In genomic region chr7:27161721-27162547, GRCh38 we compare ENCODE assay signal across 11 cellular contexts. TPM values are rescaled to one million over a fixed set of nuclear protein-coding genes. Genes with fewer than 3 reads are reported as not detected.
DNase-seq lines count a peak whose midpoint lies in the region; ATAC-seq and TF ChIP-seq lines count a peak whose summit lies in the region.
"Had no signal": no experiment of that assay in that cellular context is flagged by ENCODE, and none has a peak within 500 bp of the region (broad histone marks: within the 10 kb centered on the region; RNA-seq: fewer than 3 reads in every experiment).

No MANE protein-coding gene starts in this region.

- ATAC-seq in upper lobe of right lung, result no peak
- no peak for ATAC-seq in GM18861 (IDR thresholded peaks at IDR 0.05; ENCODE audit: unreplicated experiment)
- ATAC-seq in HG03045 (IDR thresholded peaks at IDR 0.05; ENCODE audit: unreplicated experiment), result no peak
- ATAC-seq in HG02884 (IDR thresholded peaks at IDR 0.05; ENCODE audit: unreplicated experiment), result no peak

- no peaks in the 10 kb centered on the region for H3K9me3 Mint-ChIP-seq in activated naive CD4-positive, alpha-beta T cell treated with anti-CD3 and anti-CD28 coated beads, Interleukin-2, amount 10 ng/mL, durations not matched to agents 7 days and 5 days
- H3K9me3 Mint-ChIP-seq in mesothelial cell of epicardium, result no peaks in the 10 kb centered on the region

- peaks cover 13% of the 10 kb centered on the region for H3K4me1 Mint-ChIP-seq in activated naive CD4-positive, alpha-beta T cell treated with anti-CD3 and anti-CD28 coated beads, Interleukin-2, amount 10 ng/mL, durations not matched to agents 7 days and 5 days
- H3K4me1 Mint-ChIP-seq in mesothelial cell of epicardium, result peaks cover 53% of the 10 kb centered on the region

- no peak for TF ChIP-seq CTCF in ascending aorta (IDR thresholded peaks at IDR 0.05)
- TF ChIP-seq CTCF in mesothelial cell of epicardium (IDR thresholded peaks at IDR 0.05; ENCODE audit: unreplicated experiment), result no peak
- TF ChIP-seq CTCF in upper lobe of right lung (IDR thresholded peaks at IDR 0.05), result no peak

- H3K27me3 Mint-ChIP-seq in activated naive CD4-positive, alpha-beta T cell treated with anti-CD3 and anti-CD28 coated beads, Interleukin-2, amount 10 ng/mL, durations not matched to agents 7 days and 5 days, result peaks cover 99% of the 10 kb centered on the region
- H3K27me3 Mint-ChIP-seq in mesothelial cell of epicardium (ENCODE audit: low read depth), result peaks cover 89% of the 10 kb centered on the region

- no peaks in the 10 kb centered on the region for H3K36me3 ChIP-seq in ascending aorta
- H3K36me3 ChIP-seq in upper lobe of right lung, result no peaks in the 10 kb centered on the region
- H3K36me3 ChIP-seq: heart left ventricle had no signal

- H3K9me3 ChIP-seq in ascending aorta (no peaks in the 10 kb centered on the region), upper lobe of right lung (no peaks in the 10 kb centered on the region)
- H3K9me3 ChIP-seq: heart left ventricle had no signal

- H3K27ac Mint-ChIP-seq in activated naive CD4-positive, alpha-beta T cell treated with anti-CD3 and anti-CD28 coated beads, Interleukin-2, amount 10 ng/mL, durations not matched to agents 7 days and 5 days, result peak overlapping the region; percentile 42
- H3K27ac Mint-ChIP-seq in mesothelial cell of epicardium, result peak overlapping the region; percentile 88

- DNase-seq in activated naive CD4-positive, alpha-beta T cell treated with anti-CD3 and anti-CD28 coated beads, Interleukin-2, amount 10 ng/mL, durations not matched to agents 7 days and 5 days, result no peak
- DNase-seq in activated naive CD4-positive, alpha-beta T cell treated with Interleukin-2 at 50 U/mL for 16 hours, result no peak
- DNase-seq in ascending aorta (ENCODE audit: low spot score in 2 of 2), result peak in 1 of 2 donors; percentile 63
- DNase-seq in mesothelial cell of epicardium (ENCODE audit: low spot score in 2 of 2, unreplicated experiment in 2 of 2), result peak in 1 of 2 experiments; percentile 19
- peak; percentile 59 for DNase-seq in upper lobe of right lung
- DNase-seq: cerebellar nuclear complex had no signal

- H3K4me1 ChIP-seq in ascending aorta (peaks cover 0 to 4% of the 10 kb centered on the region in 2 donors), upper lobe of right lung (peaks cover 29% of the 10 kb centered on the region)

- peaks cover 21% of the 10 kb centered on the region for H3K27me3 ChIP-seq in ascending aorta
- H3K27me3 ChIP-seq in upper lobe of right lung, result peaks cover 93% of the 10 kb centered on the region

- H3K27ac ChIP-seq in ascending aorta (no peak overlapping the region), upper lobe of right lung (no peak overlapping the region)

- peak overlapping the region; percentile 47 to 72 for H3K4me3 ChIP-seq in ascending aorta
- no peak overlapping the region for H3K4me3 ChIP-seq in upper lobe of right lung

- H3K4me3 Mint-ChIP-seq in activated naive CD4-positive, alpha-beta T cell treated with anti-CD3 and anti-CD28 coated beads, Interleukin-2, amount 10 ng/mL, durations not matched to agents 7 days and 5 days, result no peak overlapping the region
- peak overlapping the region; percentile 61 for H3K4me3 Mint-ChIP-seq in mesothelial cell of epicardium

- intact Hi-C loops in ascending aorta (cut with DNase I), result loop anchor here (1.0 to 10.0 kb wide), 3 partner anchors 475 to 1267 kb away; no protein-coding TSS in a partner anchor
- intact Hi-C loops in upper lobe of right lung (cut with DNase I), result loop anchor here (10.0 kb wide), 2 partner anchors 1267 to 1297 kb away; no protein-coding TSS in a partner anchor

- CTCF ChIA-PET in activated naive CD4-positive, alpha-beta T cell treated with anti-CD3 and anti-CD28 coated beads, Interleukin-2, amount 10 ng/mL, durations not matched to agents 7 days and 5 days (lab: Charles Lee), result interaction anchor here (1.0 to 3.6 kb wide), 10 partner anchors 11 to 1302 kb away, joined by 3 to 36 read pairs (median 6); no protein-coding TSS in a partner anchor

- peaks cover 5% of the 10 kb centered on the region for H3K36me3 Mint-ChIP-seq in activated naive CD4-positive, alpha-beta T cell treated with anti-CD3 and anti-CD28 coated beads, Interleukin-2, amount 10 ng/mL, durations not matched to agents 7 days and 5 days
- H3K36me3 Mint-ChIP-seq in mesothelial cell of epicardium, result peaks cover 3% of the 10 kb centered on the region

RNA-seq across cellular contexts. Expression of gene HOXA9, which starts 3.4 kb away (rescaled TPM):
- not detected for total RNA-seq in ascending aorta
- 10.8 to 14.5 TPM (median 13.2 TPM) in 3 replicates for total RNA-seq in mesothelial cell of epicardium
- total RNA-seq in upper lobe of right lung, result 1.2 TPM
- total RNA-seq: SK-MEL-5 had no signal

RNA-seq across cellular contexts. Expression of gene HOXA7, which starts 5.5 kb away (rescaled TPM):
- 12.0 TPM for total RNA-seq in ascending aorta
- total RNA-seq in mesothelial cell of epicardium, result 17.4 to 18.9 TPM (median 17.9 TPM) in 3 replicates
- 2.9 TPM for total RNA-seq in upper lobe of right lung
- total RNA-seq: SK-MEL-5 had no signal

RNA-seq across cellular contexts. Expression of gene HOXA3, which starts 9.6 kb away (rescaled TPM):
- total RNA-seq in ascending aorta, result 14.4 TPM
- 197 to 209 TPM (median 201 TPM) in 3 replicates for total RNA-seq in mesothelial cell of epicardium
- 8.7 TPM for total RNA-seq in upper lobe of right lung

RNA-seq across cellular contexts. Expression of gene HOXA10, which starts 12.2 kb away (rescaled TPM):
- total RNA-seq in ascending aorta (not detected), mesothelial cell of epicardium (13.1 to 14.4 TPM (median 13.8 TPM) in 3 replicates), upper lobe of right lung (0.38 TPM)
- total RNA-seq: SK-MEL-5 had no signal

RNA-seq across cellular contexts. Expression of gene HOXA6, which starts 14.4 kb away (rescaled TPM):
- total RNA-seq in ascending aorta (15.3 TPM), mesothelial cell of epicardium (43.7 to 45.6 TPM (median 44.4 TPM) in 3 replicates), upper lobe of right lung (6.5 TPM)
- total RNA-seq: heart left ventricle had no signal

Comparison
In these comparisons a context has a peak if more than half of its experiments do, and no peak if none do; other contexts are left out.
1. RNA of gene HOXA3, which starts 9.6 kb away (total RNA-seq): 197 to 209 TPM in mesothelial cell of epicardium; 14.4 TPM in ascending aorta (single experiment) and 8.7 TPM in upper lobe of right lung (single experiment); every median in the first group is over 10 times any median in the second.